Comparison of ENCODE assay signal across 1 cellular context in the genomic region with DNA sequence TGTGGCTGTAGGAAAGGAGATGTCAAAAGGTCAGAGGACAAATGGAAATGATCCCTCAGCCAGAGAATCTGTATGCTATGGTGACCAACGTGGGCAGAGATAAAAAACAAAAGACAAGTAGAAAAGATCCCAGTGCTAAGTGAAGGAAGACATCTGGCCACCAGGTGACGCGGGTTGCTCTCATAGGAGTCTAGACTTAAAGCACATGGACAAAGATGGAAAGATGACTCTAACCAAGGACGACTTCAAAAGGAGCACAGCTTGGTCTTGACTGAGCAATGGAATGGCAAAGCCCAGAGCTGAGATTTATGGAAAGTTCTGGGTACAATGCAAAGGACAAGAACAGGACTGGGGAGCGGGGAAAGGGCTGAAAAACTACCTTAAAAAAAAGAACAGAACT.
TF ChIP-seq lines count a peak whose summit lies in the region.

No MANE protein-coding gene starts in this region.

TF ChIP-seq in GM23338, 12 proteins besides CTCF, POLR2A, EP300 and RAD21 (continued from another document):
- TF ChIP-seq, protein P1, sequence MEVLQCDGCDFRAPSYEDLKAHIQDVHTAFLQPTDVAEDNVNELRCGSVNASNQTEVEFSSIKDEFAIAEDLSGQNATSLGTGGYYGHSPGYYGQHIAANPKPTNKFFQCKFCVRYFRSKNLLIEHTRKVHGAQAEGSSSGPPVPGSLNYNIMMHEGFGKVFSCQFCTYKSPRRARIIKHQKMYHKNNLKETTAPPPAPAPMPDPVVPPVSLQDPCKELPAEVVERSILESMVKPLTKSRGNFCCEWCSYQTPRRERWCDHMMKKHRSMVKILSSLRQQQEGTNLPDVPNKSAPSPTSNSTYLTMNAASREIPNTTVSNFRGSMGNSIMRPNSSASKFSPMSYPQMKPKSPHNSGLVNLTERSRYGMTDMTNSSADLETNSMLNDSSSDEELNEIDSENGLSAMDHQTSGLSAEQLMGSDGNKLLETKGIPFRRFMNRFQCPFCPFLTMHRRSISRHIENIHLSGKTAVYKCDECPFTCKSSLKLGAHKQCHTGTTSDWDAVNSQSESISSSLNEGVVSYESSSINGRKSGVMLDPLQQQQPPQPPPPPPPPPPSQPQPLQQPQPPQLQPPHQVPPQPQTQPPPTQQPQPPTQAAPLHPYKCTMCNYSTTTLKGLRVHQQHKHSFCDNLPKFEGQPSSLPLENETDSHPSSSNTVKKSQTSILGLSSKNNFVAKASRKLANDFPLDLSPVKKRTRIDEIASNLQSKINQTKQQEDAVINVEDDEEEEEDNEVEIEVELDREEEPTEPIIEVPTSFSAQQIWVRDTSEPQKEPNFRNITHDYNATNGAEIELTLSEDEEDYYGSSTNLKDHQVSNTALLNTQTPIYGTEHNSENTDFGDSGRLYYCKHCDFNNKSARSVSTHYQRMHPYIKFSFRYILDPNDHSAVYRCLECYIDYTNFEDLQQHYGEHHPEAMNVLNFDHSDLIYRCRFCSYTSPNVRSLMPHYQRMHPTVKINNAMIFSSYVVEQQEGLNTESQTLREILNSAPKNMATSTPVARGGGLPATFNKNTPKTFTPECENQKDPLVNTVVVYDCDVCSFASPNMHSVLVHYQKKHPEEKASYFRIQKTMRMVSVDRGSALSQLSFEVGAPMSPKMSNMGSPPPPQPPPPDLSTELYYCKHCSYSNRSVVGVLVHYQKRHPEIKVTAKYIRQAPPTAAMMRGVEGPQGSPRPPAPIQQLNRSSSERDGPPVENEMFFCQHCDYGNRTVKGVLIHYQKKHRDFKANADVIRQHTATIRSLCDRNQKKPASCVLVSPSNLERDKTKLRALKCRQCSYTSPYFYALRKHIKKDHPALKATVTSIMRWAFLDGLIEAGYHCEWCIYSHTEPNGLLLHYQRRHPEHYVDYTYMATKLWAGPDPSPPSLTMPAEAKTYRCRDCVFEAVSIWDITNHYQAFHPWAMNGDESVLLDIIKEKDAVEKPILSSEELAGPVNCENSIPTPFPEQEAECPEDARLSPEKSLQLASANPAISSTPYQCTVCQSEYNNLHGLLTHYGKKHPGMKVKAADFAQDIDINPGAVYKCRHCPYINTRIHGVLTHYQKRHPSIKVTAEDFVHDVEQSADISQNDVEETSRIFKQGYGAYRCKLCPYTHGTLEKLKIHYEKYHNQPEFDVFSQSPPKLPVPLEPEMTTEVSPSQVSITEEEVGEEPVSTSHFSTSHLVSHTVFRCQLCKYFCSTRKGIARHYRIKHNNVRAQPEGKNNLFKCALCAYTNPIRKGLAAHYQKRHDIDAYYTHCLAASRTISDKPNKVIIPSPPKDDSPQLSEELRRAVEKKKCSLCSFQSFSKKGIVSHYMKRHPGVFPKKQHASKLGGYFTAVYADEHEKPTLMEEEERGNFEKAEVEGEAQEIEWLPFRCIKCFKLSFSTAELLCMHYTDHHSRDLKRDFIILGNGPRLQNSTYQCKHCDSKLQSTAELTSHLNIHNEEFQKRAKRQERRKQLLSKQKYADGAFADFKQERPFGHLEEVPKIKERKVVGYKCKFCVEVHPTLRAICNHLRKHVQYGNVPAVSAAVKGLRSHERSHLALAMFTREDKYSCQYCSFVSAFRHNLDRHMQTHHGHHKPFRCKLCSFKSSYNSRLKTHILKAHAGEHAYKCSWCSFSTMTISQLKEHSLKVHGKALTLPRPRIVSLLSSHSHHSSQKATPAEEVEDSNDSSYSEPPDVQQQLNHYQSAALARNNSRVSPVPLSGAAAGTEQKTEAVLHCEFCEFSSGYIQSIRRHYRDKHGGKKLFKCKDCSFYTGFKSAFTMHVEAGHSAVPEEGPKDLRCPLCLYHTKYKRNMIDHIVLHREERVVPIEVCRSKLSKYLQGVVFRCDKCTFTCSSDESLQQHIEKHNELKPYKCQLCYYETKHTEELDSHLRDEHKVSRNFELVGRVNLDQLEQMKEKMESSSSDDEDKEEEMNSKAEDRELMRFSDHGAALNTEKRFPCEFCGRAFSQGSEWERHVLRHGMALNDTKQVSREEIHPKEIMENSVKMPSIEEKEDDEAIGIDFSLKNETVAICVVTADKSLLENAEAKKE (CRISPR knock-in tag; IDR thresholded peaks at IDR 0.05): no peak
- TF ChIP-seq POLR2AphosphoS5 (IDR thresholded peaks at IDR 0.05; ENCODE audit: low read depth) (no peak), ZNF331 (CRISPR knock-in tag; IDR thresholded peaks at IDR 0.05; ENCODE audit: low read depth) (no peak), NANOG (IDR thresholded peaks at IDR 0.05; ENCODE audit: borderline replicate concordance) (no peak)
- TF ChIP-seq, protein P2, sequence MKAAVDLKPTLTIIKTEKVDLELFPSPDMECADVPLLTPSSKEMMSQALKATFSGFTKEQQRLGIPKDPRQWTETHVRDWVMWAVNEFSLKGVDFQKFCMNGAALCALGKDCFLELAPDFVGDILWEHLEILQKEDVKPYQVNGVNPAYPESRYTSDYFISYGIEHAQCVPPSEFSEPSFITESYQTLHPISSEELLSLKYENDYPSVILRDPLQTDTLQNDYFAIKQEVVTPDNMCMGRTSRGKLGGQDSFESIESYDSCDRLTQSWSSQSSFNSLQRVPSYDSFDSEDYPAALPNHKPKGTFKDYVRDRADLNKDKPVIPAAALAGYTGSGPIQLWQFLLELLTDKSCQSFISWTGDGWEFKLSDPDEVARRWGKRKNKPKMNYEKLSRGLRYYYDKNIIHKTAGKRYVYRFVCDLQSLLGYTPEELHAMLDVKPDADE (IDR thresholded peaks at IDR 0.05): no peak
